20 cellular contexts compared by ENCODE assay signal in the genomic region with DNA sequence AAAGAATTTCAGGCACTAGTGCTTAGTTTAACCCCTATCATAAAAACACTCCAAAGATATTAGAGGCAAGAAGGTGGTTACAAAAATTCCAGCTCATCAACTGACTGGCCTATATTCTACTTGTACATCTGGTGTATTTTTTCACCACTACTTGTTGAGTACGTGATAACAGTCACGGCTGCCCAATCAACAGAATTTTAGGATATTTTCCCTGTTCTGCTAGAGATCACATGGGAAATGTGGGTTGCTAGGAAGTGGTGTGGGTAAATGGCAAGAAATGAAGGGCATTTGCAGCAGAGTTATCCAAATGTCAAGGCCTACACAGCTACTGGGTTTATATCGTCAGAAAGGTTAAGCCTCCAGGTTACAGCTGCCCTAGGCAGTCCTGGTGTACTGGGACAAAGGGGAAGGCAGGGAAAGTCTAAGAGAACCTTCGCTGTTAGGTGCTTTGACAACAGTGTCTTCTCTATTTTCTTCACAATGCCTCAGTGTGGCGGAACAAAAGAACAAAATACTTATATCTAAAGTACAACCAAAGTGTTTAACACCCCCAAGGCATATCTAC.
A peak's percentile ranks its signal among the peaks of the same experiment; 100 is the strongest.
DNase-seq lines count a peak whose midpoint lies in the region; ATAC-seq and TF ChIP-seq lines count a peak whose summit lies in the region.
"Had no signal": no experiment of that assay in that cellular context is flagged by ENCODE, and none has a peak within 500 bp of the region (broad histone marks: within the 10 kb centered on the region; RNA-seq: fewer than 3 reads in every experiment).

No MANE protein-coding gene starts in this region.

- H3K27ac Mint-ChIP-seq in osteocyte (ENCODE audit: unreplicated experiment) (peak overlapping the region; percentile 76), T-helper 17 cell (no peak overlapping the region)
- H3K27ac Mint-ChIP-seq: CD8-positive, alpha-beta T cell had no signal

- H3K4me3 ChIP-seq in HEK293 (ENCODE audit: low read depth, low read length): no peak overlapping the region
- H3K4me3 ChIP-seq: BLaER1 treated with 17β-estradiol and CSF1 and Interleukin-3, amounts not matched to agents 10 nM and 100 nM; K562 had no signal

- no peaks in the 10 kb centered on the region for H3K9me3 Mint-ChIP-seq in osteocyte (ENCODE audit: unreplicated experiment)
- H3K9me3 Mint-ChIP-seq: CD8-positive, alpha-beta T cell had no signal

- ATAC-seq in left colon (peak; percentile 29), T-helper 17 cell (no peak)
- ATAC-seq: CD8-positive, alpha-beta T cell; K562 had no signal

- H3K4me1 Mint-ChIP-seq in osteocyte (ENCODE audit: unreplicated experiment) (peaks cover 66% of the 10 kb centered on the region), T-helper 17 cell (peaks cover 4% of the 10 kb centered on the region)

- H3K27me3 Mint-ChIP-seq in osteocyte (ENCODE audit: unreplicated experiment) (no peaks in the 10 kb centered on the region), T-helper 17 cell (peaks cover 18% of the 10 kb centered on the region)

- intact Hi-C loops in left colon (cut with DNase I, micrococcal nuclease): no loop called here

- H3K36me3 Mint-ChIP-seq in osteocyte (ENCODE audit: unreplicated experiment) (no peaks in the 10 kb centered on the region), T-helper 17 cell (ENCODE audit: low read depth) (no peaks in the 10 kb centered on the region)
- H3K36me3 Mint-ChIP-seq: CD8-positive, alpha-beta T cell had no signal

- TF ChIP-seq CTCF in HEK293 (tag by site-specific recombination; IDR thresholded peaks at IDR 0.05) (no peak), osteocyte (IDR thresholded peaks at IDR 0.05) (no peak)

- DNase-seq in SK-MEL-5 (ENCODE audit: low read depth, low spot score): peak; percentile 68
- DNase-seq in left colon: no peak
- no peak for DNase-seq in osteocyte (ENCODE audit: extremely low spot score, unreplicated experiment)
- DNase-seq in stimulated activated CD4-positive, alpha-beta T cell treated with anti-CD3 and anti-CD28 coated beads, Interleukin-1b, Interleukin-23, amount 100 ng/mL, for 48 hours: no peak
- DNase-seq in T-helper 17 cell: no peak
- no peak for DNase-seq in NCI-H1694 (lab: John Stamatoyannopoulos, UW)
- DNase-seq: ACHN; CD8-positive, alpha-beta T cell; GOT3; NCI-H1092 treated with DMSO at 0.1 percent for 48 hours; NCI-H146; NCI-H2029 treated with DMSO at 0.1 percent for 48 hours; NCI-H226; NCI-H510A treated with DMSO at 0.1 percent for 48 hours; NCI-H748 treated with DMSO at 0.1 percent for 48 hours; NK-92 treated with Interleukin-12 subunit alpha and Interleukin-12 subunit beta, amount 100 ng/mL, for 24 hours; SIG-M5 had no signal

- H3K36me3 ChIP-seq in HEK293 (ENCODE audit: control insufficient read depth in 2 of 2, insufficient read depth in 1 of 2, low read length in 2 of 2): no peaks in the 10 kb centered on the region
- H3K36me3 ChIP-seq: BLaER1 treated with 17β-estradiol and CSF1 and Interleukin-3, amounts not matched to agents 10 nM and 100 nM had no signal

- H3K9me3 ChIP-seq in HEK293 (ENCODE audit: control insufficient read depth, insufficient read depth, low read depth, low read length) (no peaks in the 10 kb centered on the region), T-helper 17 cell (ENCODE audit: control insufficient read depth, low read length, poor library complexity, severe bottlenecking) (no peaks in the 10 kb centered on the region)
- H3K9me3 ChIP-seq: BLaER1 treated with 17β-estradiol and CSF1 and Interleukin-3, amounts not matched to agents 10 nM and 100 nM had no signal

- H3K27ac ChIP-seq in HEK293 (ENCODE audit: extremely low read depth, low read depth, low read length): no peak overlapping the region
- H3K27ac ChIP-seq: BLaER1 treated with 17β-estradiol and CSF1 and Interleukin-3, amounts not matched to agents 10 nM and 100 nM had no signal

- CTCF ChIA-PET in HEK293 (lab: Yijun Ruan, JAX): interaction anchor here (0.7 kb wide), 1 partner anchor 72 kb away, joined by 3 read pairs; no protein-coding TSS in a partner anchor

- H3K4me3 Mint-ChIP-seq in osteocyte (ENCODE audit: unreplicated experiment) (no peak overlapping the region), T-helper 17 cell (no peak overlapping the region)
- H3K4me3 Mint-ChIP-seq: CD8-positive, alpha-beta T cell had no signal

- POLR2A ChIA-PET in HEK293 (lab: Yijun Ruan, JAX): no interaction called here

- H3K4me1 ChIP-seq in HEK293 (ENCODE audit: control insufficient read depth, insufficient read depth, low read length): peaks cover 9% of the 10 kb centered on the region

- in situ Hi-C loops in SK-MEL-5 (cut with HindIII; ENCODE audit: low pct_unique_long_range_greater_than_20kb, low sequenced_read_pairs): no loop called here

TF ChIP-seq in HEK293, 187 proteins besides CTCF, POLR2A, EP300 and RAD21:
- no peak for TF ChIP-seq ZNF48 (tag by site-specific recombination; IDR thresholded peaks at IDR 0.05)
- TF ChIP-seq SCRT2 (tag by site-specific recombination; IDR thresholded peaks at IDR 0.05): 0 out of 2 replicates have a peak, but pooled peaks have one; percentile 37
- TF ChIP-seq ZNF362 (tag by site-specific recombination; IDR thresholded peaks at IDR 0.05): no peak
- no peak for TF ChIP-seq ZNF223 (tag by site-specific recombination; IDR thresholded peaks at IDR 0.05)
- peak; percentile 76 for TF ChIP-seq ZSCAN16 (tag by site-specific recombination; IDR thresholded peaks at IDR 0.05)
